Comparison of ENCODE assay signal across 11 cellular contexts in the genomic region with DNA sequence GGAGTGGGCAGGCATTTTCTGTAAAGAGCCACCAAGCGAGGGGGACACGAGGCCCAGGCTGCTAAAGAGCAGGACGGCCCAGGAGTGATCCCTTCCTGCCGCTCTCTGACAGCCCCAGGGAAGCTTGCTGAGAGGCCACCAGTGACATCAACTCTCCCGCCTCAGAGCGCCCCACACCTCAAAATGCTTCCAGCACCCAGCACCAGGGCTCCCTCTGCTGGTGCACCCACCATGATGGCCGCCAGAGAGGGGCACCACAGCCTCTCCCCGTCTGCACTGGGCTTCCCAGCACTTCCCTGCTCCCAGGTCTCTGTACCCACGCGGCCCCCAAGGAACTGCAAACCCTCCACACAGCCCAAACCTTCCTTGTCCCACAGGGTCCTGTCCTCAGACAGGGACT. TPM values are rescaled to one million over a fixed set of nuclear protein-coding genes. Genes with fewer than 3 reads are reported as not detected.
A peak's percentile ranks its signal among the peaks of the same experiment; 100 is the strongest.
DNase-seq lines count a peak whose midpoint lies in the region; ATAC-seq, FAIRE-seq and TF ChIP-seq lines count a peak whose summit lies in the region.
"Had no signal": no experiment of that assay in that cellular context is flagged by ENCODE, and none has a peak within 500 bp of the region (broad histone marks: within the 10 kb centered on the region; RNA-seq: fewer than 3 reads in every experiment).

No MANE protein-coding gene starts in this region.

- FAIRE-seq in GM12892 (lab: Jason Lieb, UNC), result no peak

- no CpG with 5 or more reads among the region's 10 CpGs for WGBS in H9 (ENCODE audit: extremely low coverage, insufficient read length, low lambda C conversion rate)

- H4K91ac ChIP-seq in H9 (ENCODE audit: insufficient read length, low read depth, low read length), result no peak overlapping the region

- peak; percentile 56 for ATAC-seq in DND-41 (ENCODE audit: insufficient read depth, low read depth)
- no peak for ATAC-seq in HG03571 (IDR thresholded peaks at IDR 0.05; ENCODE audit: unreplicated experiment)
- ATAC-seq in stimulated activated memory B cell treated with anti-CD40 and anti-IgM and Interleukin-4, amounts not matched to agents 10 μg/mL and 1 μg/mL and 100 μg/mL, for 72 hours, result no peak
- ATAC-seq in GM19328 (IDR thresholded peaks at IDR 0.05; ENCODE audit: unreplicated experiment), result no peak

- H2AFZ ChIP-seq in DND-41 (ENCODE audit: low read depth, low read length) (no peak overlapping the region), H9 (ENCODE audit: low read length) (no peak overlapping the region)

- no peaks in the 10 kb centered on the region for H3K4me1 ChIP-seq in DND-41 (ENCODE audit: insufficient read depth, low read length)
- H3K4me1 ChIP-seq in H9 (ENCODE audit: insufficient read depth, low read length), result no peaks in the 10 kb centered on the region

- no peak overlapping the region for H3K4me2 ChIP-seq in DND-41 (ENCODE audit: insufficient read depth, low read length)
- no peak overlapping the region for H3K4me2 ChIP-seq in H9 (ENCODE audit: insufficient read depth, insufficient read length, low read length)

- no peak overlapping the region for H2BK15ac ChIP-seq in H9 (ENCODE audit: low read depth, low read length)

- H3K4me3 ChIP-seq in DND-41 (ENCODE audit: low read depth in 1 of 2, low read length in 2 of 2), result no peak overlapping the region
- no peak overlapping the region for H3K4me3 ChIP-seq in WERI-Rb-1 (ENCODE audit: low read depth, low read length)

- H3K79me1 ChIP-seq in H9 (ENCODE audit: insufficient read depth, low read depth, low read length, poor library complexity, severe bottlenecking), result no peaks in the 10 kb centered on the region

- H3K36me3 ChIP-seq in DND-41 (ENCODE audit: insufficient read depth, low read length), result peaks cover 89% of the 10 kb centered on the region
- peaks cover 64% of the 10 kb centered on the region for H3K36me3 ChIP-seq in WERI-Rb-1

- no peak for TF ChIP-seq POLR2A in GM12892 (IDR thresholded peaks at IDR 0.05; ENCODE audit: low read depth, low read length)

- no peak overlapping the region for H3K56ac ChIP-seq in H9 (ENCODE audit: insufficient read length, low read depth, low read length)

- H2BK120ac ChIP-seq in H9 (ENCODE audit: low read depth, low read length, poor library complexity, severe bottlenecking), result no peak overlapping the region

- TF ChIP-seq CTCF in DND-41 (IDR thresholded peaks at IDR 0.05; ENCODE audit: borderline replicate concordance, extremely low read depth, low read length, poor library complexity, severe bottlenecking), result peak; percentile 51
- TF ChIP-seq CTCF in H9 (conservative IDR thresholded peaks at IDR 0.05), result peak; percentile 66
- peak; percentile 89 for TF ChIP-seq CTCF in WERI-Rb-1 (IDR thresholded peaks at IDR 0.05; ENCODE audit: low read depth, low read length)

- no peak overlapping the region for H4K8ac ChIP-seq in H9 (replicated peaks; ENCODE audit: insufficient read length, low read depth, low read length)

- H3K27me3 ChIP-seq in DND-41 (ENCODE audit: insufficient read depth, low read length, poor library complexity) (no peaks in the 10 kb centered on the region), H9 (ENCODE audit: insufficient read depth, low read length) (no peaks in the 10 kb centered on the region), WERI-Rb-1 (ENCODE audit: insufficient read depth, low read depth, severe bottlenecking) (no peaks in the 10 kb centered on the region)

- no peak overlapping the region for H3K4me3 Mint-ChIP-seq in H9
- H3K4me3 Mint-ChIP-seq in stimulated activated memory B cell treated with anti-CD40 and anti-IgM and Interleukin-4, amounts not matched to agents 10 μg/mL and 1 μg/mL and 100 μg/mL, for 72 hours, result no peak overlapping the region

- H3K9me3 Mint-ChIP-seq in H9, result peaks cover 2 to 4% of the 10 kb centered on the region in 2 experiments; a peak in 2 of 5 replicates
- peaks cover 5% of the 10 kb centered on the region for H3K9me3 Mint-ChIP-seq in stimulated activated memory B cell treated with anti-CD40 and anti-IgM and Interleukin-4, amounts not matched to agents 10 μg/mL and 1 μg/mL and 100 μg/mL, for 72 hours

- H4K5ac ChIP-seq in H9 (ENCODE audit: insufficient read length, low read depth, low read length), result no peak overlapping the region

- H3K4ac ChIP-seq in H9 (ENCODE audit: low read depth, low read length), result no peak overlapping the region

- DNase-seq in DND-41 (peak; percentile 29), H9 (peak; percentile 70), WERI-Rb-1 (peak; percentile 83), left kidney (ENCODE audit: low read depth, low spot score) (peak; percentile 57), GM12892 (ENCODE audit: insufficient read length) (no peak)
- DNase-seq: cerebellar nuclear complex; hippocampal formation; NK-92 treated with Interleukin-12 subunit alpha and Interleukin-12 subunit beta, amount 100 ng/mL, for 24 hours had no signal

- H2BK5ac ChIP-seq in H9 (ENCODE audit: insufficient read length, low read length), result no peak overlapping the region

- H3K27ac Mint-ChIP-seq in H9, result peak overlapping the region in 2 of 3 experiments; percentile 57 to 67; a peak in 2 of 7 replicates
- H3K27ac Mint-ChIP-seq in stimulated activated memory B cell treated with anti-CD40 and anti-IgM and Interleukin-4, amounts not matched to agents 10 μg/mL and 1 μg/mL and 100 μg/mL, for 72 hours, result no peak overlapping the region

- no peak overlapping the region for H3K23ac ChIP-seq in H9 (ENCODE audit: insufficient read length, low read depth, low read length)

- no peak overlapping the region for H3K14ac ChIP-seq in H9 (ENCODE audit: insufficient read depth, low read length)

- H3K18ac ChIP-seq in H9 (ENCODE audit: insufficient read length, low read depth, low read length), result no peak overlapping the region

- no peak overlapping the region for H3T11ph ChIP-seq in H9 (ENCODE audit: low read length)

- peaks cover 13 to 34% (median 28%) of the 10 kb centered on the region in 3 experiments; a peak in 6 of 7 replicates for H3K36me3 Mint-ChIP-seq in H9 (ENCODE audit: insufficient read depth in 1 of 3, low read depth in 3 of 3)
- H3K36me3 Mint-ChIP-seq in stimulated activated memory B cell treated with anti-CD40 and anti-IgM and Interleukin-4, amounts not matched to agents 10 μg/mL and 1 μg/mL and 100 μg/mL, for 72 hours, result peaks cover 62% of the 10 kb centered on the region

- H3K23me2 ChIP-seq in H9 (ENCODE audit: insufficient read length, low read depth, low read length, poor library complexity, severe bottlenecking), result no peaks in the 10 kb centered on the region

- H3K9me3 ChIP-seq in DND-41 (ENCODE audit: insufficient read depth, low read length, severe bottlenecking), result no peaks in the 10 kb centered on the region
- H3K9me3 ChIP-seq in H9 (ENCODE audit: control insufficient read depth, low read depth, low read length), result no peaks in the 10 kb centered on the region
- H3K9me3 ChIP-seq in WERI-Rb-1 (ENCODE audit: severe bottlenecking), result peaks cover 3% of the 10 kb centered on the region

- H3K9ac ChIP-seq in DND-41 (ENCODE audit: low read depth, low read length), result no peak overlapping the region
- no peak overlapping the region for H3K9ac ChIP-seq in H9 (ENCODE audit: extremely low read depth, insufficient read length, low read length)

- H3K4me1 Mint-ChIP-seq in H9, result no peaks in the 10 kb centered on the region
- no peaks in the 10 kb centered on the region for H3K4me1 Mint-ChIP-seq in stimulated activated memory B cell treated with anti-CD40 and anti-IgM and Interleukin-4, amounts not matched to agents 10 μg/mL and 1 μg/mL and 100 μg/mL, for 72 hours

- no peaks in the 10 kb centered on the region for H3K27me3 Mint-ChIP-seq in H9 (ENCODE audit: low read depth)
- no peaks in the 10 kb centered on the region for H3K27me3 Mint-ChIP-seq in stimulated activated memory B cell treated with anti-CD40 and anti-IgM and Interleukin-4, amounts not matched to agents 10 μg/mL and 1 μg/mL and 100 μg/mL, for 72 hours

- no peak overlapping the region for H2BK12ac ChIP-seq in H9 (ENCODE audit: insufficient read length, low read depth, low read length)

- H3K27ac ChIP-seq in DND-41 (ENCODE audit: low read length) (no peak overlapping the region), H9 (ENCODE audit: insufficient read length, low read depth, low read length) (no peak overlapping the region), WERI-Rb-1 (peak overlapping the region; percentile 37; the same call in 1 of the 2 replicates)

- no peak overlapping the region for H2AK5ac ChIP-seq in H9 (ENCODE audit: insufficient read length, low read length)

- no peaks in the 10 kb centered on the region for H3K79me2 ChIP-seq in DND-41 (ENCODE audit: insufficient read depth, low read length)
- no peaks in the 10 kb centered on the region for H3K79me2 ChIP-seq in H9 (ENCODE audit: insufficient read depth, low read length)

- peaks cover 26% of the 10 kb centered on the region for H4K20me1 ChIP-seq in DND-41 (ENCODE audit: insufficient read depth, low read length)
- no peaks in the 10 kb centered on the region for H4K20me1 ChIP-seq in H9 (ENCODE audit: control insufficient read depth, insufficient read depth, insufficient read length)

- no peak overlapping the region for H2BK20ac ChIP-seq in H9 (ENCODE audit: low read depth, low read length, poor library complexity, severe bottlenecking)

RNA-seq across cellular contexts. Expression of a gene that starts 40.4 kb away (rescaled TPM):
- 80.7 and 82.5 TPM in 2 replicates for total RNA-seq in H9 (2021)
- 35.2 TPM for polyA plus RNA-seq in GM12892 (2012; ENCODE audit: missing spikeins)

RNA-seq across cellular contexts. Expression of a gene that starts 40.5 kb away (rescaled TPM):
- 6.4 and 6.8 TPM in 2 replicates for total RNA-seq in H9 (2021)
- polyA plus RNA-seq in GM12892 (2012; ENCODE audit: missing spikeins), result 12.8 TPM
